Comparison of ENCODE assay signal across 14 cellular contexts in the genomic region with DNA sequence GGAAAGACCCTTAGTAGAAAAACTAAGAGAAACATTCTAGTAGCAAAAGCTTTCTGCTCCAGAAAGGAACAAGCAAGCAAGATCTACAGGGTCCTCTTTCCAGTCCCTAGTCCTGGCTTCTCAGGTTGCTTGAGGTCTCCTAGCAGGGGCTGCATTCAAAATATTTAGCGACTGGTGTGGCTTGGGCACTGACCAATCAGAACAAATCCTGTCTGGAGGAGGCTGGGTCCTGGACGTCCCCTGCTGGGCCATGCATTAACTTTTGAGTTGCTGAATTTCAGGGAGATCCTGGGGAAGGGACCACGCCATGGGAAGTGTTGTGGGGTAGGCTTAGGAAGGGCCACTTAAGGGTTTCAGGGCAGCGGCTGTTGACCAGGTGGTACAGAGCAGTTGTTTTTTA. TPM values are rescaled to one million over a fixed set of nuclear protein-coding genes. Genes with fewer than 3 reads are reported as not detected.
A peak's percentile ranks its signal among the peaks of the same experiment; 100 is the strongest.
DNase-seq lines count a peak whose midpoint lies in the region; ATAC-seq and TF ChIP-seq lines count a peak whose summit lies in the region.
"Had no signal": no experiment of that assay in that cellular context is flagged by ENCODE, and none has a peak within 500 bp of the region (broad histone marks: within the 10 kb centered on the region; RNA-seq: fewer than 3 reads in every experiment).

No MANE protein-coding gene starts in this region.

- H3K9ac ChIP-seq in ES-I3 (ENCODE audit: low read depth, low read length) (peak overlapping the region; percentile 2; the same call in 1 of the 2 replicates), trophoblast cell (ENCODE audit: low read length) (no peak overlapping the region)

- peaks cover 40% of the 10 kb centered on the region for H3K4me1 ChIP-seq in ES-I3 (ENCODE audit: insufficient read depth, low read length)
- peaks cover 25 to 29% of the 10 kb centered on the region in 2 experiments for H3K4me1 ChIP-seq in trophoblast cell (ENCODE audit: control insufficient read depth in 1 of 2, insufficient read depth in 2 of 2, low read length in 2 of 2)

- no peak overlapping the region for H3K18ac ChIP-seq in trophoblast cell (ENCODE audit: low read length)

- H3K4me2 ChIP-seq in trophoblast cell (ENCODE audit: low read length), result no peak overlapping the region

- H3K9me3 ChIP-seq in ES-I3 (ENCODE audit: control insufficient read depth, insufficient read depth, low read length) (no peaks in the 10 kb centered on the region), trophoblast cell (ENCODE audit: insufficient read depth, low read depth, low read length) (peaks cover 4% of the 10 kb centered on the region)

- H3K4ac ChIP-seq in trophoblast cell (ENCODE audit: low read depth, low read length), result no peak overlapping the region

- H3K36me3 ChIP-seq in ES-I3 (ENCODE audit: insufficient read depth, low read length), result no peaks in the 10 kb centered on the region
- H3K36me3 ChIP-seq in trophoblast cell (ENCODE audit: control insufficient read depth in 1 of 2, insufficient read depth in 2 of 2, low read length in 2 of 2), result no peaks in the 10 kb centered on the region

- no peak overlapping the region for H3K14ac ChIP-seq in trophoblast cell (ENCODE audit: low read length)

- peak overlapping the region; percentile 21 for H4K91ac ChIP-seq in trophoblast cell (ENCODE audit: low read depth, low read length)

- peak; percentile 74 for DNase-seq in NCI-H526 treated with DMSO at 0.1 percent for 48 hours (lab: John Stamatoyannopoulos, UW)
- DNase-seq in iPS DF 4.7 (ENCODE audit: extremely low read depth, low spot score), result peak; percentile 80
- no peak for DNase-seq in trophoblast cell
- DNase-seq in NCI-H2081 (lab: John Stamatoyannopoulos, UW), result no peak
- DNase-seq in globus pallidus (ENCODE audit: low spot score), result no peak
- DNase-seq: activated gamma-delta T cell treated with Interleukin-2 at 50 U/mL for 16 hours; CD8-positive, alpha-beta memory T cell; effector CD4-positive, alpha-beta T cell; EL; mesenchymal stem cell; MM.1S had no signal

- peaks cover 2% of the 10 kb centered on the region for H3K79me2 ChIP-seq in trophoblast cell (ENCODE audit: control insufficient read depth, insufficient read depth, low read length, poor library complexity)

- no peak overlapping the region for H4K8ac ChIP-seq in trophoblast cell (ENCODE audit: low read depth, low read length)

- H3K4me3 ChIP-seq in trophoblast cell (ENCODE audit: low read depth, low read length), result no peak overlapping the region
- H3K4me3 ChIP-seq: SK-N-MC had no signal

- no peak overlapping the region for H2BK5ac ChIP-seq in trophoblast cell (ENCODE audit: low read depth, low read length, poor library complexity)

- no peak overlapping the region for H2AFZ ChIP-seq in trophoblast cell (ENCODE audit: insufficient read depth, low read length, poor library complexity)

- H4K12ac ChIP-seq in trophoblast cell (ENCODE audit: low read depth, low read length), result no peak overlapping the region

- no peaks in the 10 kb centered on the region for H3K27me3 ChIP-seq in trophoblast cell (ENCODE audit: insufficient read depth, low read length)

- no peak overlapping the region for H2BK120ac ChIP-seq in trophoblast cell (ENCODE audit: insufficient read depth, low read length, poor library complexity)

- H3K27ac ChIP-seq in trophoblast cell (ENCODE audit: low read depth, low read length), result no peak overlapping the region
- H3K27ac ChIP-seq: SK-N-MC had no signal

- no CpG with 5 or more reads among the region's 4 CpGs for WGBS in trophoblast cell (ENCODE audit: extremely low coverage, insufficient coverage, insufficient read length)

- no peak for ATAC-seq in GM18505 (IDR thresholded peaks at IDR 0.05; ENCODE audit: unreplicated experiment)

- no peak overlapping the region for H2BK12ac ChIP-seq in trophoblast cell (ENCODE audit: low read length)

- H3K79me1 ChIP-seq in trophoblast cell (ENCODE audit: low read length), result peaks cover 9% of the 10 kb centered on the region

- H2AK5ac ChIP-seq in trophoblast cell (ENCODE audit: low read length), result no peak overlapping the region

- no peak for TF ChIP-seq POLR2A in GM18505 (IDR thresholded peaks at IDR 0.05; ENCODE audit: borderline replicate concordance, extremely low read depth, insufficient read depth, insufficient read length)

- no peak overlapping the region for H3K23ac ChIP-seq in trophoblast cell (ENCODE audit: low read length)

RNA-seq across cellular contexts. Expression of a gene that starts 27.2 kb away (rescaled TPM):
- 4.6 and 5.1 TPM in 2 replicates for polyA plus RNA-seq in trophoblast cell (2013)

Comparison
In these comparisons a context has a peak if more than half of its experiments do, and no peak if none do; other contexts are left out.
1. DNase-seq: peak in NCI-H526 treated with DMSO at 0.1 percent for 48 hours (single experiment) and iPS DF 4.7 (single experiment); none in trophoblast cell (0 of 2), NCI-H2081 (0 of 2) and globus pallidus (single experiment).